ENCODE assay signal across 1 cellular context in genomic region chr12:48681738-48682532, GRCh38.
TF ChIP-seq lines count a peak whose summit lies in the region.

A gene with protein sequence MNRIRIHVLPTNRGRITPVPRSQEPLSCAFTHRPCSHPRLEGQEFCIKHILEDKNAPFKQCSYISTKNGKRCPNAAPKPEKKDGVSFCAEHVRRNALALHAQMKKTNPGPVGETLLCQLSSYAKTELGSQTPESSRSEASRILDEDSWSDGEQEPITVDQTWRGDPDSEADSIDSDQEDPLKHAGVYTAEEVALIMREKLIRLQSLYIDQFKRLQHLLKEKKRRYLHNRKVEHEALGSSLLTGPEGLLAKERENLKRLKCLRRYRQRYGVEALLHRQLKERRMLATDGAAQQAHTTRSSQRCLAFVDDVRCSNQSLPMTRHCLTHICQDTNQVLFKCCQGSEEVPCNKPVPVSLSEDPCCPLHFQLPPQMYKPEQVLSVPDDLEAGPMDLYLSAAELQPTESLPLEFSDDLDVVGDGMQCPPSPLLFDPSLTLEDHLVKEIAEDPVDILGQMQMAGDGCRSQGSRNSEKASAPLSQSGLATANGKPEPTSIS (minus strand): TSS chr12:48682238. CDS start chr12:48681632, 606 bp downstream.

TF ChIP-seq in HepG2, 621 proteins besides CTCF, POLR2A, EP300 and RAD21 (continued from another document and continues in another):
- TF ChIP-seq HDAC6 (IDR thresholded peaks at IDR 0.05; ENCODE audit: low read depth, low read length) (no peak), ARNTL (CRISPR knock-in tag; IDR thresholded peaks at IDR 0.05) (no peak; the same call in 1 of the 2 replicates), TEAD3 (CRISPR knock-in tag; optimal IDR thresholded peaks at IDR 0.05; ENCODE audit: borderline replicate concordance) (no peak), MIXL1 (CRISPR knock-in tag; IDR thresholded peaks at IDR 0.05) (peak; percentile 75), SKIL (CRISPR knock-in tag; IDR thresholded peaks at IDR 0.05; ENCODE audit: borderline replicate concordance) (no peak), RARG (CRISPR knock-in tag; IDR thresholded peaks at IDR 0.05; ENCODE audit: low read depth) (peak; percentile 82; the same call in 1 of the 2 replicates), ZNF737 (CRISPR knock-in tag; IDR thresholded peaks at IDR 0.05; ENCODE audit: borderline replicate concordance) (no peak; the same call in 1 of the 2 replicates), ZNF12 (CRISPR knock-in tag; IDR thresholded peaks at IDR 0.05) (0 out of 2 replicates have a peak, but pooled peaks have one; percentile 51), GLI4 (CRISPR knock-in tag; IDR thresholded peaks at IDR 0.05; ENCODE audit: borderline replicate concordance) (no peak), ZNF569 (CRISPR knock-in tag; IDR thresholded peaks at IDR 0.05; ENCODE audit: borderline replicate concordance) (no peak), ZNF3 (CRISPR knock-in tag; IDR thresholded peaks at IDR 0.05) (peak; percentile 51; the same call in 1 of the 2 replicates), ZNF136 (CRISPR knock-in tag; IDR thresholded peaks at IDR 0.05; ENCODE audit: low read depth) (no peak), NFE2 (CRISPR knock-in tag; IDR thresholded peaks at IDR 0.05) (no peak), MLXIP (CRISPR knock-in tag; IDR thresholded peaks at IDR 0.05; ENCODE audit: borderline replicate concordance) (no peak), ZIK1 (CRISPR knock-in tag; IDR thresholded peaks at IDR 0.05; ENCODE audit: borderline replicate concordance, low read depth) (0 out of 2 replicates have a peak, but pooled peaks have one; percentile 33), PITX1 (CRISPR knock-in tag; IDR thresholded peaks at IDR 0.05) (peak; percentile 69; the same call in 1 of the 2 replicates), SP4 (CRISPR knock-in tag; IDR thresholded peaks at IDR 0.05) (peak; percentile 86), ZNF205 (CRISPR knock-in tag; IDR thresholded peaks at IDR 0.05) (peak; percentile 65; the same call in 1 of the 2 replicates), NFKB2 (CRISPR knock-in tag; IDR thresholded peaks at IDR 0.05; ENCODE audit: borderline replicate concordance) (peak; percentile 86), ZNF263 (CRISPR knock-in tag; IDR thresholded peaks at IDR 0.05) (peak; percentile 29; the same call in 1 of the 2 replicates), ZFP36 (IDR thresholded peaks at IDR 0.05; ENCODE audit: borderline replicate concordance, low read depth, low read length, partially characterized antibody) (no peak), ZNF75D (CRISPR knock-in tag; IDR thresholded peaks at IDR 0.05; ENCODE audit: borderline replicate concordance) (no peak), HNRNPUL1 (IDR thresholded peaks at IDR 0.05; ENCODE audit: low read depth, low read length) (no peak), CC2D1A (CRISPR knock-in tag; IDR thresholded peaks at IDR 0.05) (0 out of 2 replicates have a peak, but pooled peaks have one; percentile 59), NFYC (CRISPR knock-in tag; IDR thresholded peaks at IDR 0.05) (peak; percentile 97), ZNF850 (CRISPR knock-in tag; conservative IDR thresholded peaks at IDR 0.05) (no peak), ZNF441 (CRISPR knock-in tag; IDR thresholded peaks at IDR 0.05; ENCODE audit: borderline replicate concordance) (peak; percentile 7; the same call in 1 of the 2 replicates), NFE2L2 (IDR thresholded peaks at IDR 0.05; ENCODE audit: low read length) (no peak), NCOA2 (CRISPR knock-in tag; IDR thresholded peaks at IDR 0.05) (peak; percentile 54; the same call in 1 of the 2 replicates), PHF21A (CRISPR knock-in tag; IDR thresholded peaks at IDR 0.05) (peak; percentile 57; the same call in 1 of the 2 replicates), RCOR2 (CRISPR knock-in tag; IDR thresholded peaks at IDR 0.05) (no peak), ZNF709 (CRISPR knock-in tag; IDR thresholded peaks at IDR 0.05) (no peak), CENPBD1 (CRISPR knock-in tag; IDR thresholded peaks at IDR 0.05; ENCODE audit: borderline replicate concordance, low read depth) (no peak; the same call in 1 of the 2 replicates), DR1 (CRISPR knock-in tag; IDR thresholded peaks at IDR 0.05) (peak; percentile 90), JUN (CRISPR knock-in tag; IDR thresholded peaks at IDR 0.05) (peak; percentile 54; the same call in 1 of the 2 replicates), JDP2 (CRISPR knock-in tag; IDR thresholded peaks at IDR 0.05; ENCODE audit: borderline replicate concordance) (no peak; the same call in 1 of the 2 replicates), PAF1 (CRISPR knock-in tag; IDR thresholded peaks at IDR 0.05) (no peak), NFYB (CRISPR knock-in tag; IDR thresholded peaks at IDR 0.05) (peak; percentile 97), ZFP82 (CRISPR knock-in tag; IDR thresholded peaks at IDR 0.05; ENCODE audit: borderline replicate concordance) (peak; percentile 88; the same call in 1 of the 2 replicates), PHF8 (CRISPR knock-in tag; IDR thresholded peaks at IDR 0.05) (peak; percentile 99), ZNF335 (CRISPR knock-in tag; IDR thresholded peaks at IDR 0.05) (no peak)
- TF ChIP-seq, protein P1, sequence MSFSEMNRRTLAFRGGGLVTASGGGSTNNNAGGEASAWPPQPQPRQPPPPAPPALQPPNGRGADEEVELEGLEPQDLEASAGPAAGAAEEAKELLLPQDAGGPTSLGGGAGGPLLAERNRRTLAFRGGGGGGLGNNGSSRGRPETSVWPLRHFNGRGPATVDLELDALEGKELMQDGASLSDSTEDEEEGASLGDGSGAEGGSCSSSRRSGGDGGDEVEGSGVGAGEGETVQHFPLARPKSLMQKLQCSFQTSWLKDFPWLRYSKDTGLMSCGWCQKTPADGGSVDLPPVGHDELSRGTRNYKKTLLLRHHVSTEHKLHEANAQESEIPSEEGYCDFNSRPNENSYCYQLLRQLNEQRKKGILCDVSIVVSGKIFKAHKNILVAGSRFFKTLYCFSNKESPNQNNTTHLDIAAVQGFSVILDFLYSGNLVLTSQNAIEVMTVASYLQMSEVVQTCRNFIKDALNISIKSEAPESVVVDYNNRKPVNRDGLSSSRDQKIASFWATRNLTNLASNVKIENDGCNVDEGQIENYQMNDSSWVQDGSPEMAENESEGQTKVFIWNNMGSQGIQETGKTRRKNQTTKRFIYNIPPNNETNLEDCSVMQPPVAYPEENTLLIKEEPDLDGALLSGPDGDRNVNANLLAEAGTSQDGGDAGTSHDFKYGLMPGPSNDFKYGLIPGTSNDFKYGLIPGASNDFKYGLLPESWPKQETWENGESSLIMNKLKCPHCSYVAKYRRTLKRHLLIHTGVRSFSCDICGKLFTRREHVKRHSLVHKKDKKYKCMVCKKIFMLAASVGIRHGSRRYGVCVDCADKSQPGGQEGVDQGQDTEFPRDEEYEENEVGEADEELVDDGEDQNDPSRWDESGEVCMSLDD (CRISPR knock-in tag; IDR thresholded peaks at IDR 0.05; ENCODE audit: borderline replicate concordance): no peak
- TF ChIP-seq, protein P2, sequence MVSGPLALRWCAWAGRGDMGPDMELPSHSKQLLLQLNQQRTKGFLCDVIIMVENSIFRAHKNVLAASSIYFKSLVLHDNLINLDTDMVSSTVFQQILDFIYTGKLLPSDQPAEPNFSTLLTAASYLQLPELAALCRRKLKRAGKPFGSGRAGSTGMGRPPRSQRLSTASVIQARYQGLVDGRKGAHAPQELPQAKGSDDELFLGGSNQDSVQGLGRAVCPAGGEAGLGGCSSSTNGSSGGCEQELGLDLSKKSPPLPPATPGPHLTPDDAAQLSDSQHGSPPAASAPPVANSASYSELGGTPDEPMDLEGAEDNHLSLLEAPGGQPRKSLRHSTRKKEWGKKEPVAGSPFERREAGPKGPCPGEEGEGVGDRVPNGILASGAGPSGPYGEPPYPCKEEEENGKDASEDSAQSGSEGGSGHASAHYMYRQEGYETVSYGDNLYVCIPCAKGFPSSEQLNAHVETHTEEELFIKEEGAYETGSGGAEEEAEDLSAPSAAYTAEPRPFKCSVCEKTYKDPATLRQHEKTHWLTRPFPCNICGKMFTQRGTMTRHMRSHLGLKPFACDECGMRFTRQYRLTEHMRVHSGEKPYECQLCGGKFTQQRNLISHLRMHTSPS (CRISPR knock-in tag; IDR thresholded peaks at IDR 0.05; ENCODE audit: low read depth): no peak
- TF ChIP-seq, protein P3, sequence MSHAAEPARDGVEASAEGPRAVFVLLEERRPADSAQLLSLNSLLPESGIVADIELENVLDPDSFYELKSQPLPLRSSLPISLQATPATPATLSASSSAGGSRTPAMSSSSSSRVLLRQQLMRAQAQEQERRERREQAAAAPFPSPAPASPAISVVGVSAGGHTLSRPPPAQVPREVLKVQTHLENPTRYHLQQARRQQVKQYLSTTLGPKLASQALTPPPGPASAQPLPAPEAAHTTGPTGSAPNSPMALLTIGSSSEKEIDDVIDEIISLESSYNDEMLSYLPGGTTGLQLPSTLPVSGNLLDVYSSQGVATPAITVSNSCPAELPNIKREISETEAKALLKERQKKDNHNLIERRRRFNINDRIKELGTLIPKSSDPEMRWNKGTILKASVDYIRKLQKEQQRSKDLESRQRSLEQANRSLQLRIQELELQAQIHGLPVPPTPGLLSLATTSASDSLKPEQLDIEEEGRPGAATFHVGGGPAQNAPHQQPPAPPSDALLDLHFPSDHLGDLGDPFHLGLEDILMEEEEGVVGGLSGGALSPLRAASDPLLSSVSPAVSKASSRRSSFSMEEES (CRISPR knock-in tag; IDR thresholded peaks at IDR 0.05): peak; percentile 42; the same call in 1 of the 2 replicates
- TF ChIP-seq, protein P4, sequence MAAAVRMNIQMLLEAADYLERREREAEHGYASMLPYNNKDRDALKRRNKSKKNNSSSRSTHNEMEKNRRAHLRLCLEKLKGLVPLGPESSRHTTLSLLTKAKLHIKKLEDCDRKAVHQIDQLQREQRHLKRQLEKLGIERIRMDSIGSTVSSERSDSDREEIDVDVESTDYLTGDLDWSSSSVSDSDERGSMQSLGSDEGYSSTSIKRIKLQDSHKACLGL (CRISPR knock-in tag; IDR thresholded peaks at IDR 0.05): peak; percentile 83; the same call in 1 of the 2 replicates
- TF ChIP-seq, protein P5, sequence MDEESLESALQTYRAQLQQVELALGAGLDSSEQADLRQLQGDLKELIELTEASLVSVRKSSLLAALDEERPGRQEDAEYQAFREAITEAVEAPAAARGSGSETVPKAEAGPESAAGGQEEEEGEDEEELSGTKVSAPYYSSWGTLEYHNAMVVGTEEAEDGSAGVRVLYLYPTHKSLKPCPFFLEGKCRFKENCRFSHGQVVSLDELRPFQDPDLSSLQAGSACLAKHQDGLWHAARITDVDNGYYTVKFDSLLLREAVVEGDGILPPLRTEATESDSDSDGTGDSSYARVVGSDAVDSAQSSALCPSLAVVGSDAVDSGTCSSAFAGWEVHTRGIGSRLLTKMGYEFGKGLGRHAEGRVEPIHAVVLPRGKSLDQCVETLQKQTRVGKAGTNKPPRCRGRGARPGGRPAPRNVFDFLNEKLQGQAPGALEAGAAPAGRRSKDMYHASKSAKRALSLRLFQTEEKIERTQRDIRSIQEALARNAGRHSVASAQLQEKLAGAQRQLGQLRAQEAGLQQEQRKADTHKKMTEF (CRISPR knock-in tag; IDR thresholded peaks at IDR 0.05): peak; percentile 87
- TF ChIP-seq, protein P6, sequence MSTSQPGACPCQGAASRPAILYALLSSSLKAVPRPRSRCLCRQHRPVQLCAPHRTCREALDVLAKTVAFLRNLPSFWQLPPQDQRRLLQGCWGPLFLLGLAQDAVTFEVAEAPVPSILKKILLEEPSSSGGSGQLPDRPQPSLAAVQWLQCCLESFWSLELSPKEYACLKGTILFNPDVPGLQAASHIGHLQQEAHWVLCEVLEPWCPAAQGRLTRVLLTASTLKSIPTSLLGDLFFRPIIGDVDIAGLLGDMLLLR (CRISPR knock-in tag; IDR thresholded peaks at IDR 0.05): 0 out of 2 replicates have a peak, but pooled peaks have one; percentile 50
- TF ChIP-seq, protein P7, sequence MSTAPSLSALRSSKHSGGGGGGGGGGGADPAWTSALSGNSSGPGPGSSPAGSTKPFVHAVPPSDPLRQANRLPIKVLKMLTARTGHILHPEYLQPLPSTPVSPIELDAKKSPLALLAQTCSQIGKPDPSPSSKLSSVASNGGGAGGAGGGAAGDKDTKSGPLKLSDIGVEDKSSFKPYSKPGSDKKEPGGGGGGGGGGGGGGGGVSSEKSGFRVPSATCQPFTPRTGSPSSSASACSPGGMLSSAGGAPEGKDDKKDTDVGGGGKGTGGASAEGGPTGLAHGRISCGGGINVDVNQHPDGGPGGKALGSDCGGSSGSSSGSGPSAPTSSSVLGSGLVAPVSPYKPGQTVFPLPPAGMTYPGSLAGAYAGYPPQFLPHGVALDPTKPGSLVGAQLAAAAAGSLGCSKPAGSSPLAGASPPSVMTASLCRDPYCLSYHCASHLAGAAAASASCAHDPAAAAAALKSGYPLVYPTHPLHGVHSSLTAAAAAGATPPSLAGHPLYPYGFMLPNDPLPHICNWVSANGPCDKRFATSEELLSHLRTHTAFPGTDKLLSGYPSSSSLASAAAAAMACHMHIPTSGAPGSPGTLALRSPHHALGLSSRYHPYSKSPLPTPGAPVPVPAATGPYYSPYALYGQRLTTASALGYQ (CRISPR knock-in tag; IDR thresholded peaks at IDR 0.05): no peak
